2 cellular contexts compared by ENCODE assay signal in genomic region chr9:137948642-137949041, GRCh38.
TF ChIP-seq lines count a peak whose summit lies in the region.

No MANE protein-coding gene starts in this region.

TF ChIP-seq in HEK293, 187 proteins besides CTCF, POLR2A, EP300 and RAD21 (continued from another document and continues in another):
- TF ChIP-seq REST (tag by site-specific recombination; IDR thresholded peaks at IDR 0.05), result no peak
- no peak for TF ChIP-seq ZNF571 (tag by site-specific recombination; IDR thresholded peaks at IDR 0.05)
- no peak for TF ChIP-seq ZNF596 (tag by site-specific recombination; IDR thresholded peaks at IDR 0.05)
- TF ChIP-seq ZNF214 (tag by site-specific recombination; IDR thresholded peaks at IDR 0.05; ENCODE audit: borderline replicate concordance), result no peak
- TF ChIP-seq ZNF521 (tag by site-specific recombination; IDR thresholded peaks at IDR 0.05), result no peak
- 0 out of 2 replicates have a peak, but pooled peaks have one; percentile 5 for TF ChIP-seq ZNF707 (tag by site-specific recombination; IDR thresholded peaks at IDR 0.05)
- TF ChIP-seq HOXA7 (CRISPR knock-in tag; IDR thresholded peaks at IDR 0.05; ENCODE audit: borderline replicate concordance), result no peak
- no peak for TF ChIP-seq ELK4 (IDR thresholded peaks at IDR 0.05; ENCODE audit: borderline replicate concordance, low read depth, low read length)
- TF ChIP-seq ZNF114 (tag by site-specific recombination; IDR thresholded peaks at IDR 0.05), result 0 out of 2 replicates have a peak, but pooled peaks have one; percentile 67
- TF ChIP-seq PRDM2 (tag by site-specific recombination; IDR thresholded peaks at IDR 0.05; ENCODE audit: borderline replicate concordance), result no peak
- TF ChIP-seq ZNF133 (tag by site-specific recombination; IDR thresholded peaks at IDR 0.05), result no peak; the same call in 1 of the 2 replicates
- no peak for TF ChIP-seq ZNF292 (tag by site-specific recombination; IDR thresholded peaks at IDR 0.05; ENCODE audit: borderline replicate concordance, low read depth)
- TF ChIP-seq SP7 (tag by site-specific recombination; IDR thresholded peaks at IDR 0.05), result no peak

TF ChIP-seq in GM12878, 131 proteins besides CTCF, POLR2A, EP300 and RAD21 (continued from another document):
- TF ChIP-seq REST (IDR thresholded peaks at IDR 0.05; ENCODE audit: low read depth, low read length) (no peak), STAT3 (IDR thresholded peaks at IDR 0.05; ENCODE audit: low read depth, low read length) (no peak), E2F4 (IDR thresholded peaks at IDR 0.05; ENCODE audit: low read depth, low read length) (no peak), CBX5 (IDR thresholded peaks at IDR 0.05; ENCODE audit: low read depth) (no peak), SUZ12 (IDR thresholded peaks at IDR 0.05; ENCODE audit: unreplicated experiment) (no peak), GABPA (IDR thresholded peaks at IDR 0.05; ENCODE audit: low read depth) (no peak)
